8 cellular contexts compared by ENCODE assay signal in genomic region chr6:62285612-62286469, GRCh38. TPM values are rescaled to one million over a fixed set of nuclear protein-coding genes. Genes with fewer than 3 reads are reported as not detected.
DNase-seq lines count a peak whose midpoint lies in the region; ATAC-seq, FAIRE-seq and TF ChIP-seq lines count a peak whose summit lies in the region.

TSS of gene KHDRBS2 (minus strand) at chr6:62286225.

- 3% methylated on average over 24 of the region's 66 CpGs for WGBS in A549 (ENCODE audit: missing lambda C conversion rate)

- no peak for FAIRE-seq in A549 (lab: Jason Lieb, UNC)

- TF ChIP-seq RAD21 in A549 (conservative IDR thresholded peaks at IDR 0.05 in 1 of 2, IDR thresholded peaks at IDR 0.05 in 1 of 2), result no peak

- no peaks in the 10 kb centered on the region for H3K4me1 ChIP-seq in A549

- peak within 1 kb of the TSS; percentile 51 for H3K4me2 ChIP-seq in A549

- no peaks in the 10 kb centered on the region for H3K9me3 ChIP-seq in A549

- H3K4me3 ChIP-seq in A549 (peak within 1 kb of the TSS; percentile 8; the same call in 1 of the 3 replicates), astrocyte of the cerebellum (ENCODE audit: low read depth, low read length) (peak within 1 kb of the TSS; percentile 24)

- no peak within 1 kb of the TSS for H3K27ac ChIP-seq in A549

- no peak for TF ChIP-seq EP300 in A549 (IDR thresholded peaks at IDR 0.05)

- CTCF ChIA-PET in A549 (lab: Yijun Ruan, JAX), result no interaction called here

- peak; percentile 84 to 86 for ATAC-seq in A549
- ATAC-seq in GM18861 (IDR thresholded peaks at IDR 0.05; ENCODE audit: unreplicated experiment), result peak; percentile 100
- peak; percentile 100 for ATAC-seq in HG02981 (IDR thresholded peaks at IDR 0.05; ENCODE audit: unreplicated experiment)
- ATAC-seq in sciatic nerve, result peak; percentile 97

- DNase-seq in A549 (ENCODE audit: low read depth in 1 of 2, low spot score in 1 of 2) (peak; percentile 1 to 24), NCI-H446 (lab: John Stamatoyannopoulos, UW) (peak; percentile 22 to 67), astrocyte of the cerebellum (ENCODE audit: low read depth) (no peak), iPS-NIHi11 (ENCODE audit: low spot score) (peak; percentile 93), sciatic nerve (ENCODE audit: low spot score) (peak; percentile 81), NCI-H1436 (lab: John Stamatoyannopoulos, UW) (no peak)

- intact Hi-C loops in sciatic nerve (cut with DNase I), result no loop called here

- TF ChIP-seq CTCF in A549 (IDR thresholded peaks at IDR 0.05) (no peak), astrocyte of the cerebellum (IDR thresholded peaks at IDR 0.05; ENCODE audit: low read depth, low read length, missing control alignments) (no peak)

- POLR2A ChIA-PET in A549 (lab: Yijun Ruan, JAX), result no interaction called here

- in situ Hi-C loops in astrocyte of the cerebellum (cut with HindIII; ENCODE audit: low sequenced_read_pairs), result no loop called here

- TF ChIP-seq POLR2A in A549 (IDR thresholded peaks at IDR 0.05; ENCODE audit: low read length), result no peak

TF ChIP-seq in A549, 52 proteins besides CTCF, POLR2A, EP300 and RAD21:
- TF ChIP-seq, protein P1, sequence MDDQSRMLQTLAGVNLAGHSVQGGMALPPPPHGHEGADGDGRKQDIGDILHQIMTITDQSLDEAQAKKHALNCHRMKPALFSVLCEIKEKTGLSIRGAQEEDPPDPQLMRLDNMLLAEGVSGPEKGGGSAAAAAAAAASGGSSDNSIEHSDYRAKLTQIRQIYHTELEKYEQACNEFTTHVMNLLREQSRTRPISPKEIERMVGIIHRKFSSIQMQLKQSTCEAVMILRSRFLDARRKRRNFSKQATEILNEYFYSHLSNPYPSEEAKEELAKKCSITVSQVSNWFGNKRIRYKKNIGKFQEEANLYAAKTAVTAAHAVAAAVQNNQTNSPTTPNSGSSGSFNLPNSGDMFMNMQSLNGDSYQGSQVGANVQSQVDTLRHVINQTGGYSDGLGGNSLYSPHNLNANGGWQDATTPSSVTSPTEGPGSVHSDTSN (IDR thresholded peaks at IDR 0.05), result peak; percentile 59; the same call in 1 of the 2 replicates
- TF ChIP-seq MYC (IDR thresholded peaks at IDR 0.05; ENCODE audit: borderline replicate concordance, low read length) (no peak), CHD4 (IDR thresholded peaks at IDR 0.05; ENCODE audit: borderline replicate concordance) (no peak)

RNA-seq across cellular contexts. Expression of gene KHDRBS2, which starts in this region (rescaled TPM):
- polyA plus RNA-seq in A549 (2011; rRNA removed) (not detected in 2 replicates), A549 (2017; fragmentation: RNase III; extraction: RNeasy Plus Mini Kit Qiagen cat#74134 plus additional on column Dnase treatment) (not detected in 3 replicates)
- not detected in 2 replicates for polyA plus RNA-seq in A549 (2012; cell fraction: cytosol; rRNA removed)
- polyA plus RNA-seq in A549 (2012; cell fraction: nucleus; rRNA removed), result not detected in 2 replicates
- not detected in 2 replicates for polyA minus RNA-seq in A549 (2011; rRNA and poly(A)+ RNA removed)
- 0.31 TPM for total RNA-seq in sciatic nerve

Comparison
In these comparisons a context has a peak if more than half of its experiments do, and no peak if none do; other contexts are left out.
1. Peak in DNase-seq, ATAC-seq, H3K4me3 ChIP-seq and H3K4me2 ChIP-seq in A549; RNA of the gene not detected or under 1 TPM.
2. Peak in DNase-seq and ATAC-seq in sciatic nerve; RNA of the gene not detected or under 1 TPM.
3. DNase-seq: peak in NCI-H446 (2 of 2) and iPS-NIHi11 (single experiment); none in astrocyte of the cerebellum (single experiment) and NCI-H1436 (single experiment).
4. Peak in every context shown above with its lines, with median percentiles within 50 percentile points of each other: ATAC-seq.